ENCODE assay signal across 10 cellular contexts in genomic region chr11:66119348-66120133, GRCh38. TPM values are rescaled to one million over a fixed set of nuclear protein-coding genes. Genes with fewer than 3 reads are reported as not detected.
DNase-seq lines count a peak whose midpoint lies in the region; ATAC-seq and TF ChIP-seq lines count a peak whose summit lies in the region.
"Had no signal": no experiment of that assay in that cellular context is flagged by ENCODE, and none has a peak within 500 bp of the region (broad histone marks: within the 10 kb centered on the region; RNA-seq: fewer than 3 reads in every experiment).

No MANE protein-coding gene starts in this region.

- H3K79me1 ChIP-seq in IMR-90 (ENCODE audit: low read depth in 1 of 2, low read length in 2 of 2) (peaks cover 31 to 74% of the 10 kb centered on the region in 2 experiments), mesenchymal stem cell (replicated peaks; ENCODE audit: low read length, poor library complexity, severe bottlenecking) (peaks cover 6% of the 10 kb centered on the region)

- H2BK15ac ChIP-seq in IMR-90 (ENCODE audit: low read depth, low read length) (peak overlapping the region; percentile 83; the same call in 2 of the 3 replicates), mesenchymal stem cell (ENCODE audit: low read depth, poor library complexity, severe bottlenecking) (no peak overlapping the region)

- H2BK120ac ChIP-seq in IMR-90 (ENCODE audit: low read depth, low read length) (peak overlapping the region; percentile 90), mesenchymal stem cell (ENCODE audit: low read depth, low read length) (peak overlapping the region; percentile 82)

- BruUV-seq in IMR-90 (replicated peaks; lab: Mats Ljungman, UMichigan): no TSS peak

- WGBS in IMR-90 (ENCODE audit: extremely low coverage in 2 of 2, insufficient read length in 1 of 2), 2 experiments: 0% methylated on average over 1 of the region's 5 CpGs; no CpG with 5 or more reads in 1 of the 2 experiments
- WGBS in mesenchymal stem cell: under 1% methylated on average over 5 of the region's 5 CpGs

- peak overlapping the region; percentile 23 to 68 for H4K8ac ChIP-seq in IMR-90 (ENCODE audit: low read depth in 2 of 2, low read length in 2 of 2)
- peak overlapping the region; percentile 57 for H4K8ac ChIP-seq in mesenchymal stem cell (ENCODE audit: low read length)

- peak overlapping the region; percentile 68 for H2AK9ac ChIP-seq in IMR-90 (replicated peaks; ENCODE audit: low read depth, low read length, poor library complexity)

- H3K4me2 ChIP-seq in IMR-90 (ENCODE audit: low read depth, low read length): peak overlapping the region; percentile 36
- H3K4me2 ChIP-seq in mesenchymal stem cell (ENCODE audit: low read length, poor library complexity, severe bottlenecking): no peak overlapping the region

- H2BK5ac ChIP-seq in IMR-90 (ENCODE audit: low read depth, low read length, poor library complexity, severe bottlenecking) (peak overlapping the region; percentile 97), mesenchymal stem cell (ENCODE audit: low read depth, low read length, poor library complexity, severe bottlenecking) (peak overlapping the region; percentile 49)

- H2BK20ac ChIP-seq in IMR-90 (ENCODE audit: low read depth, low read length): peak overlapping the region; percentile 93

- no peaks in the 10 kb centered on the region for H3K27me3 Mint-ChIP-seq in chondrocyte (ENCODE audit: low read depth)
- H3K27me3 Mint-ChIP-seq: IgD-negative memory B cell had no signal

- peak overlapping the region; percentile 99 for H3K23ac ChIP-seq in IMR-90 (ENCODE audit: low read depth, low read length)
- H3K23ac ChIP-seq in mesenchymal stem cell (ENCODE audit: low read length in 2 of 2): no peak overlapping the region

- in situ Hi-C loops in IMR-90 (cut with MboI; ENCODE audit: low sequenced_read_pairs): no loop called here
- in situ Hi-C loops in HAP-1 (cut with MboI; ENCODE audit: low sequenced_read_pairs): no loop called here

- H3K18ac ChIP-seq in IMR-90 (ENCODE audit: low read depth, low read length): peak overlapping the region; percentile 14; the same call in 1 of the 2 replicates
- peak overlapping the region in 1 of 2 experiments; percentile 74 for H3K18ac ChIP-seq in mesenchymal stem cell (ENCODE audit: low read depth in 1 of 2, low read length in 2 of 2)

- H3K4me1 Mint-ChIP-seq in chondrocyte (ENCODE audit: low read depth): peaks cover 54% of the 10 kb centered on the region

- H3K4me1 ChIP-seq in IMR-90 (ENCODE audit: control insufficient read depth, insufficient read depth, low read length) (peaks cover 16% of the 10 kb centered on the region), mesenchymal stem cell (ENCODE audit: control insufficient read depth, insufficient read depth, low read depth, low read length) (peaks cover 18% of the 10 kb centered on the region), HAP-1 (peaks cover 11% of the 10 kb centered on the region)

- H3K14ac ChIP-seq in IMR-90 (replicated peaks; ENCODE audit: low read depth, low read length): peak overlapping the region; percentile 97
- H3K14ac ChIP-seq in mesenchymal stem cell (ENCODE audit: low read length in 2 of 2): peak overlapping the region in 1 of 2 experiments; percentile 13

- peak; percentile 89 for ATAC-seq in IMR-90 (ENCODE audit: low read depth)
- no peak for ATAC-seq in GM18909 (IDR thresholded peaks at IDR 0.05; ENCODE audit: poor library complexity, unreplicated experiment)

- no peak overlapping the region for H3K4me3 ChIP-seq in IMR-90 (ENCODE audit: insufficient read depth, low read depth, low read length)
- H3K4me3 ChIP-seq in mesenchymal stem cell (ENCODE audit: insufficient read depth in 1 of 2, low read depth in 1 of 2, low read length in 2 of 2): no peak overlapping the region
- no peak overlapping the region for H3K4me3 ChIP-seq in HAP-1
- H3K4me3 ChIP-seq: thoracic aorta had no signal

- no peak overlapping the region for H3K4me3 Mint-ChIP-seq in chondrocyte (ENCODE audit: unreplicated experiment)

- intact Hi-C loops in IMR-90 (cut with micrococcal nuclease): loop anchor here (5.0 kb wide), 1 partner anchor 37 kb away; no protein-coding TSS in a partner anchor

- H3K27ac ChIP-seq in IMR-90 (ENCODE audit: insufficient read depth, low read length) (peak overlapping the region; percentile 74), mesenchymal stem cell (ENCODE audit: low read length, poor library complexity, severe bottlenecking) (peak overlapping the region; percentile 99)

- TF ChIP-seq POLR2A in IMR-90 (IDR thresholded peaks at IDR 0.05; ENCODE audit: low read depth, low read length): peak; percentile 77

- TF ChIP-seq CTCF in IMR-90 (conservative IDR thresholded peaks at IDR 0.05; ENCODE audit: low read depth, low read length) (no peak), chondrocyte (IDR thresholded peaks at IDR 0.05) (no peak)

- no peaks in the 10 kb centered on the region for H3K36me3 ChIP-seq in IMR-90 (ENCODE audit: control insufficient read depth, insufficient read depth, low read length)
- H3K36me3 ChIP-seq in mesenchymal stem cell (ENCODE audit: control insufficient read depth in 1 of 2, insufficient read depth in 2 of 2, low read depth in 1 of 2, low read length in 2 of 2): no peaks in the 10 kb centered on the region
- H3K36me3 ChIP-seq in HAP-1 (replicated peaks): no peaks in the 10 kb centered on the region
- H3K36me3 ChIP-seq: thoracic aorta had no signal

- H3K9me3 ChIP-seq in IMR-90 (ENCODE audit: control insufficient read depth, insufficient read depth, low read length): no peaks in the 10 kb centered on the region
- no peaks in the 10 kb centered on the region for H3K9me3 ChIP-seq in mesenchymal stem cell (ENCODE audit: control insufficient read depth, low read length)
- H3K9me3 ChIP-seq in HAP-1: no peaks in the 10 kb centered on the region
- H3K9me3 ChIP-seq: thoracic aorta had no signal

- 0 out of 2 replicates have a peak, but pooled peaks have one; percentile 13 for TF ChIP-seq RAD21 in IMR-90 (IDR thresholded peaks at IDR 0.05; ENCODE audit: low read length)

- peak overlapping the region; percentile 97 for H3K4ac ChIP-seq in IMR-90 (ENCODE audit: low read depth, low read length)
- no peak overlapping the region for H3K4ac ChIP-seq in mesenchymal stem cell (ENCODE audit: low read depth in 1 of 2, low read length in 2 of 2)

- H3K9ac ChIP-seq in IMR-90 (ENCODE audit: low read depth, low read length) (peak overlapping the region; percentile 15; the same call in 1 of the 2 replicates), mesenchymal stem cell (ENCODE audit: low read length) (peak overlapping the region; percentile 34)

- H2AFZ ChIP-seq in IMR-90 (replicated peaks; ENCODE audit: low read length, poor library complexity) (peak overlapping the region; percentile 77), mesenchymal stem cell (ENCODE audit: low read depth, low read length) (no peak overlapping the region)

- H2BK12ac ChIP-seq in mesenchymal stem cell (ENCODE audit: low read length in 2 of 2): no peak overlapping the region

- H3K27me3 ChIP-seq in IMR-90 (ENCODE audit: control insufficient read depth, insufficient read depth, low read length) (no peaks in the 10 kb centered on the region), mesenchymal stem cell (ENCODE audit: control insufficient read depth in 1 of 2, insufficient read depth in 1 of 2, low read length in 2 of 2) (no peaks in the 10 kb centered on the region), HAP-1 (ENCODE audit: low read depth) (no peaks in the 10 kb centered on the region)

- no peaks in the 10 kb centered on the region for H3K36me3 Mint-ChIP-seq in chondrocyte (ENCODE audit: low read depth)
- H3K36me3 Mint-ChIP-seq: IgD-negative memory B cell had no signal

- CTCF ChIA-PET in IMR-90 (lab: Yijun Ruan, JAX): interaction anchor here (0.5 to 1.0 kb wide), 2 partner anchors 34 to 51 kb away, joined by 3 read pairs; no protein-coding TSS in a partner anchor

- peak overlapping the region; percentile 73 for H3K27ac Mint-ChIP-seq in chondrocyte (ENCODE audit: unreplicated experiment)

- H4K5ac ChIP-seq in IMR-90 (ENCODE audit: low read depth, low read length): peak overlapping the region; percentile 12

- POLR2A ChIA-PET in IMR-90 (lab: Charles Lee; ENCODE audit: unreplicated experiment): interaction anchor here (0.6 kb wide), 1 partner anchor 225 kb away, joined by 6 read pairs; no protein-coding TSS in a partner anchor

- H3K9me3 Mint-ChIP-seq in chondrocyte (ENCODE audit: low read depth): peaks cover 2% of the 10 kb centered on the region
- H3K9me3 Mint-ChIP-seq: IgD-negative memory B cell had no signal

- H4K91ac ChIP-seq in IMR-90 (ENCODE audit: insufficient read depth, low read depth, low read length): peak overlapping the region; percentile 96
- no peak overlapping the region for H4K91ac ChIP-seq in mesenchymal stem cell (ENCODE audit: low read length)

- peak; percentile 36 for DNase-seq in AG20443 (ENCODE audit: low spot score)
- peak; percentile 94 for DNase-seq in IMR-90
- DNase-seq in chondrocyte (ENCODE audit: low spot score): no peak
- DNase-seq in mesenchymal stem cell: peak; percentile 93
- DNase-seq in stimulated activated CD4-positive, alpha-beta T cell treated with anti-CD3 and anti-CD28 coated beads, Interleukin-12 subunit alpha, Interleukin-12 subunit beta, amount 100 ng/mL, for 4 hours: no peak
- no peak for DNase-seq in HAP-1 (ENCODE audit: low spot score in 2 of 2)
- no peak for DNase-seq in NCI-H446 (lab: John Stamatoyannopoulos, UW)

- peak overlapping the region; percentile 37 for H3K56ac ChIP-seq in IMR-90 (ENCODE audit: extremely low read depth, insufficient read depth, low read length)

- peaks cover 11% of the 10 kb centered on the region for H4K20me1 ChIP-seq in IMR-90 (ENCODE audit: insufficient read depth, low read length)

- dilution Hi-C loops in IMR-90 (cut with HindIII; ENCODE audit: low sequenced_read_pairs, unreplicated experiment): no loop called here

- H2AK5ac ChIP-seq in IMR-90 (ENCODE audit: low read depth, low read length): peak overlapping the region; percentile 87
- H2AK5ac ChIP-seq in mesenchymal stem cell (ENCODE audit: low read length, severe bottlenecking): peak overlapping the region; percentile 23

- peaks cover 10% of the 10 kb centered on the region for H3K9me1 ChIP-seq in IMR-90 (ENCODE audit: insufficient read depth, low read length)

TF ChIP-seq in IMR-90, 13 proteins besides CTCF, POLR2A, EP300 and RAD21 (continues in another document):
- peak; percentile 37 for TF ChIP-seq FOS (IDR thresholded peaks at IDR 0.05; ENCODE audit: low read depth, low read length)
- no peak for TF ChIP-seq MAZ (IDR thresholded peaks at IDR 0.05; ENCODE audit: borderline replicate concordance, low read depth, low read length)
- TF ChIP-seq MXI1 (IDR thresholded peaks at IDR 0.05; ENCODE audit: borderline replicate concordance, low read depth, low read length): no peak
- TF ChIP-seq MAFK (IDR thresholded peaks at IDR 0.05; ENCODE audit: low read depth, low read length): no peak
- no peak for TF ChIP-seq BHLHE40 (IDR thresholded peaks at IDR 0.05; ENCODE audit: low read depth, low read length)

RNA-seq across cellular contexts. Expression of gene PACS1, which starts 49.5 kb away (rescaled TPM):
- total RNA-seq in IMR-90 (2012; rRNA removed) (7.3 and 8.6 TPM in 2 replicates), chondrocyte (74.4 to 90.7 TPM (median 85.7 TPM) in 3 replicates)
- polyA plus RNA-seq in IMR-90 (2012; rRNA removed): 29.0 and 32.0 TPM in 2 replicates
- 22.7 and 37.8 TPM in 2 replicates for polyA plus RNA-seq in IMR-90 (2012; cell fraction: cytosol; rRNA removed)
- 54.0 and 75.8 TPM in 2 replicates for polyA plus RNA-seq in IMR-90 (2012; cell fraction: nucleus; rRNA removed; ENCODE audit: low replicate concordance)
- polyA plus RNA-seq in mesenchymal stem cell (2013, experiment 1 of 2): 52.9 TPM
- 52.3 TPM for polyA plus RNA-seq in mesenchymal stem cell (2013, experiment 2 of 2)

Comparison
In these comparisons a context has a peak if more than half of its experiments do, and no peak if none do; other contexts are left out.
1. DNase-seq: peak in AG20443 (single experiment), IMR-90 (single experiment) and mesenchymal stem cell (single experiment); none in chondrocyte (single experiment), stimulated activated CD4-positive, alpha-beta T cell treated with anti-CD3 and anti-CD28 coated beads, Interleukin-12 subunit alpha, Interleukin-12 subunit beta, amount 100 ng/mL, for 4 hours (single experiment), HAP-1 (0 of 2) and NCI-H446 (0 of 2).